30 cellular contexts compared by ENCODE assay signal in genomic region chr18:33375829-33376228, GRCh38.
"Had no signal": no experiment of that assay in that cellular context is flagged by ENCODE, and none has a peak within 500 bp of the region (broad histone marks: within the 10 kb centered on the region; RNA-seq: fewer than 3 reads in every experiment).

No MANE protein-coding gene starts in this region.

- H3K4me3 ChIP-seq: breast epithelium, gastroesophageal sphincter, pancreas, prostate gland, sigmoid colon, smooth muscle cell, stomach, thyroid gland, upper lobe of left lung, vagina had no signal

- H3K9me3 Mint-ChIP-seq: activated B cell treated with CpG ODN at 0.5 μM for 24 hours had no signal

- H3K27ac ChIP-seq: breast epithelium, gastroesophageal sphincter, pancreas, prostate gland, sigmoid colon, stomach, thyroid gland, upper lobe of left lung, vagina had no signal

- H3K27ac Mint-ChIP-seq: activated B cell treated with CpG ODN at 0.5 μM for 24 hours; activated CD8-positive, alpha-beta T cell treated with anti-CD3 and anti-CD28 coated beads for 36 hours; activated naive CD4-positive, alpha-beta T cell treated with anti-CD3 and anti-CD28 coated beads, Interleukin-2, amount 50 U/mL, for 24 hours; activated naive CD8-positive, alpha-beta T cell treated with anti-CD3 and anti-CD28 coated beads, Interleukin-2, amount 50 U/mL, for 24 hours; activated T-helper 17 cell treated with anti-CD3 and anti-CD28 coated beads, Interleukin-2, amount 50 U/mL, for 72 hours; immature natural killer cell; naive thymus-derived CD4-positive, alpha-beta T cell; stimulated activated memory B cell treated with anti-CD40 and anti-IgM and Interleukin-4, amounts not matched to agents 10 μg/mL and 1 μg/mL and 100 μg/mL, for 72 hours had no signal

- H3K4me1 Mint-ChIP-seq: activated B cell treated with CpG ODN at 0.5 μM for 24 hours; activated naive CD4-positive, alpha-beta T cell treated with anti-CD3 and anti-CD28 coated beads, Interleukin-2, amount 50 U/mL, for 24 hours; activated naive CD8-positive, alpha-beta T cell treated with anti-CD3 and anti-CD28 coated beads, Interleukin-2, amount 50 U/mL, for 24 hours; activated T-helper 17 cell treated with anti-CD3 and anti-CD28 coated beads, Interleukin-2, amount 50 U/mL, for 72 hours; immature natural killer cell; naive thymus-derived CD4-positive, alpha-beta T cell; stimulated activated memory B cell treated with anti-CD40 and anti-IgM and Interleukin-4, amounts not matched to agents 10 μg/mL and 1 μg/mL and 100 μg/mL, for 72 hours had no signal

- H3K4me1 ChIP-seq: breast epithelium, gastroesophageal sphincter, pancreas, prostate gland, sigmoid colon, stomach, thyroid gland, upper lobe of left lung, vagina had no signal

- H3K27me3 Mint-ChIP-seq: activated B cell treated with CpG ODN at 0.5 μM for 24 hours; activated CD8-positive, alpha-beta T cell treated with anti-CD3 and anti-CD28 coated beads for 36 hours; activated naive CD4-positive, alpha-beta T cell treated with anti-CD3 and anti-CD28 coated beads, Interleukin-2, amount 50 U/mL, for 24 hours; activated naive CD8-positive, alpha-beta T cell treated with anti-CD3 and anti-CD28 coated beads, Interleukin-2, amount 50 U/mL, for 24 hours; activated T-helper 17 cell treated with anti-CD3 and anti-CD28 coated beads, Interleukin-2, amount 50 U/mL, for 72 hours; naive thymus-derived CD4-positive, alpha-beta T cell had no signal

- H3K36me3 ChIP-seq: breast epithelium, gastroesophageal sphincter, pancreas, prostate gland, sigmoid colon, stomach, thyroid gland, upper lobe of left lung, vagina had no signal

- DNase-seq: activated B cell treated with CpG ODN at 0.5 μM for 24 hours; activated CD4-positive, alpha-beta T cell treated with anti-CD3 and anti-CD28 coated beads, Interleukin-2, amount 50 U/mL, for 1 hour; activated CD8-positive, alpha-beta T cell treated with anti-CD3 and anti-CD28 coated beads for 36 hours; activated gamma-delta T cell treated with Interleukin-2 at 50 U/mL for 16 hours; activated naive CD8-positive, alpha-beta T cell treated with anti-CD3 and anti-CD28 coated beads, Interleukin-2, amount 50 U/mL, for 24 hours; activated T-cell treated with anti-CD3 and anti-CD28 coated beads, Interleukin-2, amount 50 U/mL, for 4 hours; central memory CD4-positive, alpha-beta T cell; hypothalamus; immature natural killer cell; kidney; left colon; midbrain; naive thymus-derived CD4-positive, alpha-beta T cell; pancreas; retina; sigmoid colon; stimulated activated CD4-positive, alpha-beta T cell treated with anti-CD3 and anti-CD28 coated beads, Interleukin-1b, Interleukin-23, amount 100 ng/mL, for 48 hours; stimulated activated CD4-positive, alpha-beta T cell treated with anti-CD3 and anti-CD28 coated beads, Interleukin-4, amount 100 ng/mL, for 4 hours; stimulated activated CD8-positive, alpha-beta memory T cell treated with anti-CD3 and anti-CD28 coated beads, Interleukin-4, amount 100 ng/mL, for 48 hours; stomach; thyroid gland; upper lobe of left lung had no signal

- H3K36me3 Mint-ChIP-seq: activated naive CD4-positive, alpha-beta T cell treated with anti-CD3 and anti-CD28 coated beads, Interleukin-2, amount 50 U/mL, for 24 hours; immature natural killer cell; naive thymus-derived CD4-positive, alpha-beta T cell; stimulated activated memory B cell treated with anti-CD40 and anti-IgM and Interleukin-4, amounts not matched to agents 10 μg/mL and 1 μg/mL and 100 μg/mL, for 72 hours had no signal

- ATAC-seq: activated CD8-positive, alpha-beta T cell treated with anti-CD3 and anti-CD28 coated beads for 36 hours; activated naive CD8-positive, alpha-beta T cell treated with anti-CD3 and anti-CD28 coated beads, Interleukin-2, amount 50 U/mL, for 24 hours; activated T-cell treated with anti-CD3 and anti-CD28 coated beads, Interleukin-2, amount 50 U/mL, for 4 hours; activated T-helper 17 cell treated with anti-CD3 and anti-CD28 coated beads, Interleukin-2, amount 50 U/mL, for 72 hours; gastroesophageal sphincter; left colon; naive thymus-derived CD4-positive, alpha-beta T cell; pancreas; stimulated activated memory B cell treated with anti-CD40 and anti-IgM and Interleukin-4, amounts not matched to agents 10 μg/mL and 1 μg/mL and 100 μg/mL, for 72 hours had no signal

- H3K9me3 ChIP-seq: breast epithelium, gastroesophageal sphincter, pancreas, prostate gland, sigmoid colon, thyroid gland, vagina had no signal

- H3K4me3 Mint-ChIP-seq: activated B cell treated with CpG ODN at 0.5 μM for 24 hours; activated CD8-positive, alpha-beta T cell treated with anti-CD3 and anti-CD28 coated beads for 36 hours; activated naive CD4-positive, alpha-beta T cell treated with anti-CD3 and anti-CD28 coated beads, Interleukin-2, amount 50 U/mL, for 24 hours; activated naive CD8-positive, alpha-beta T cell treated with anti-CD3 and anti-CD28 coated beads, Interleukin-2, amount 50 U/mL, for 24 hours; activated T-cell treated with anti-CD3 and anti-CD28 coated beads, Interleukin-2, amount 50 U/mL, for 4 hours; activated T-helper 17 cell treated with anti-CD3 and anti-CD28 coated beads, Interleukin-2, amount 50 U/mL, for 72 hours; immature natural killer cell; naive thymus-derived CD4-positive, alpha-beta T cell; stimulated activated memory B cell treated with anti-CD40 and anti-IgM and Interleukin-4, amounts not matched to agents 10 μg/mL and 1 μg/mL and 100 μg/mL, for 72 hours had no signal
